Comparison of ENCODE assay signal across 17 cellular contexts in the genomic region with DNA sequence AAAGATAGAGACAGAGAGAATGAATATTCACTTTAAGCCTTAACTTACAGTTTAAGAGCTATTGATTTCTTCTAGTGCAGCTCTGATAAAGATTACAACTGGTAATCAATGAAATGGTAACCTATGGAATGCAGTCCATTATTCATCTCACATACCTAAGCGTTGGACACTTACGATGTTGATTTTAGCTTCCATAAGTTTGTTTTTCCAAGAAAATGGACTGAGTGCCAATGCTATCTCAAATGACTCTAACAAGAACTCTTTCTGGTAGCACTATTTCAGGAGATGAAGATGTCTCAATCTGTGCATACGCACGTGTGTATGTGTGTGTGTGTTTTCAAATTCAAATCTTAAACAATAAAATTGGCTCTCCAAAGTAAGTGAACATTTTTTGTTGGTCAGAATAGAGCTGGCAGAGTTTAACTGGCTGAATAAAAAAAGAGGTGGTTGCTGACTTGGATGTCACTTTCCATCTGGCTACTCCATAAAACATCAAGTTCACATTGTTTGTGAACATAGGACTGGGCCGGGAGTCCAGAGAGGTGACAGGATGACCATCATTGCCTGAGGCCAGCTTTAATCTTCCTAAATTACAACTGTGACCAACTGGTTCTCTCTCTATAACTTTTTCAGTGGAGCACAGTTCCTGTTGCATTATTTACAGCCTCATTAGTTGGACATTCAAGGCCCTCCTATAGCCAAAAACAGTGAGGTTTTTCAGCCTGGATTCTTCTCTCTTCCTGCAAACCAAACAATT.
DNase-seq lines count a peak whose midpoint lies in the region; ATAC-seq and TF ChIP-seq lines count a peak whose summit lies in the region.
"Had no signal": no experiment of that assay in that cellular context is flagged by ENCODE, and none has a peak within 500 bp of the region (broad histone marks: within the 10 kb centered on the region; RNA-seq: fewer than 3 reads in every experiment).

No MANE protein-coding gene starts in this region.

- CTCF ChIA-PET in BJ (lab: Yijun Ruan, JAX), result interaction anchor here (1.0 kb wide), 1 partner anchor 14 kb away, joined by 3 read pairs; no protein-coding TSS in a partner anchor
- CTCF ChIA-PET in IMR-90 (lab: Yijun Ruan, JAX), result no interaction called here

- no peak overlapping the region for H3K9ac ChIP-seq in IMR-90 (ENCODE audit: low read depth, low read length)
- H3K9ac ChIP-seq: BLaER1 treated with 17β-estradiol and CSF1 and Interleukin-3, amounts not matched to agents 10 nM and 100 nM had no signal

- H3K14ac ChIP-seq in IMR-90 (replicated peaks; ENCODE audit: low read depth, low read length), result 0 out of 2 replicates have a peak overlapping the region, but pooled peaks have one; percentile 11

- H2AFZ ChIP-seq in IMR-90 (replicated peaks; ENCODE audit: low read length, poor library complexity), result no peak overlapping the region
- H2AFZ ChIP-seq: GM23338 had no signal

- no peak overlapping the region for H2AK9ac ChIP-seq in IMR-90 (replicated peaks; ENCODE audit: low read depth, low read length, poor library complexity)

- H3K27me3 Mint-ChIP-seq in progenitor cell of endocrine pancreas, result no peaks in the 10 kb centered on the region

- H3K9me3 Mint-ChIP-seq in progenitor cell of endocrine pancreas (ENCODE audit: low read depth), result no peaks in the 10 kb centered on the region
- H3K9me3 Mint-ChIP-seq: GM23338, H9, HFFc6 had no signal

- no peak overlapping the region for H4K91ac ChIP-seq in IMR-90 (ENCODE audit: insufficient read depth, low read depth, low read length)

- H3K4me3 ChIP-seq in BJ (ENCODE audit: low read depth, low read length) (no peak overlapping the region), IMR-90 (ENCODE audit: insufficient read depth, low read depth, low read length) (no peak overlapping the region), ascending aorta (no peak overlapping the region)
- H3K4me3 ChIP-seq: BLaER1 treated with 17β-estradiol and CSF1 and Interleukin-3, amounts not matched to agents 10 nM and 100 nM; GM12878; GM23338 had no signal

- no peak for TF ChIP-seq CTCF in BJ (IDR thresholded peaks at IDR 0.05; ENCODE audit: insufficient read depth, low read depth, low read length)
- TF ChIP-seq CTCF in IMR-90 (conservative IDR thresholded peaks at IDR 0.05; ENCODE audit: low read depth, low read length), result no peak
- no peak for TF ChIP-seq CTCF in ascending aorta (IDR thresholded peaks at IDR 0.05)
- TF ChIP-seq CTCF in progenitor cell of endocrine pancreas (IDR thresholded peaks at IDR 0.05; ENCODE audit: unreplicated experiment), result no peak

- H3K9me3 ChIP-seq in IMR-90 (ENCODE audit: control insufficient read depth, insufficient read depth, low read length) (no peaks in the 10 kb centered on the region), ascending aorta (peaks cover 0 to 8% of the 10 kb centered on the region in 2 donors)
- H3K9me3 ChIP-seq: BLaER1 treated with 17β-estradiol and CSF1 and Interleukin-3, amounts not matched to agents 10 nM and 100 nM had no signal

- DNase-seq in BJ (ENCODE audit: low read depth) (peak; percentile 17), IMR-90 (peak; percentile 4), ascending aorta (ENCODE audit: low spot score in 2 of 2) (no peak), progenitor cell of endocrine pancreas (ENCODE audit: low spot score, unreplicated experiment) (no peak), NOMO-1 (lab: John Stamatoyannopoulos, UW; ENCODE audit: unreplicated experiment in 2 of 2) (no peak)
- DNase-seq: CD4-positive, CD25-positive, alpha-beta regulatory T cell; DMS53; H9; HFFc6 had no signal

- no peaks in the 10 kb centered on the region for H3K79me1 ChIP-seq in IMR-90 (ENCODE audit: low read depth in 1 of 2, low read length in 2 of 2)

- peak overlapping the region; percentile 56; the same call in 1 of the 2 replicates for H3K23ac ChIP-seq in IMR-90 (ENCODE audit: low read depth, low read length)

- WGBS in IMR-90 (ENCODE audit: extremely low coverage in 2 of 2, insufficient read length in 1 of 2), 2 experiments, result no CpG with 5 or more reads among the region's 5 CpGs

- H3K9me1 ChIP-seq in IMR-90 (ENCODE audit: insufficient read depth, low read length), result no peaks in the 10 kb centered on the region

- in situ Hi-C loops in IMR-90 (cut with MboI; ENCODE audit: low sequenced_read_pairs), result no loop called here

- no peak overlapping the region for H2BK15ac ChIP-seq in IMR-90 (ENCODE audit: low read depth, low read length)

- TF ChIP-seq RAD21 in IMR-90 (IDR thresholded peaks at IDR 0.05; ENCODE audit: low read length), result no peak

- H3K27me3 ChIP-seq in BJ (ENCODE audit: control insufficient read depth, insufficient read depth, low read length) (no peaks in the 10 kb centered on the region), IMR-90 (ENCODE audit: control insufficient read depth, insufficient read depth, low read length) (no peaks in the 10 kb centered on the region), ascending aorta (no peaks in the 10 kb centered on the region)
- H3K27me3 ChIP-seq: BLaER1 treated with 17β-estradiol and CSF1 and Interleukin-3, amounts not matched to agents 10 nM and 100 nM had no signal

- POLR2A ChIA-PET in BJ (lab: Charles Lee), result no interaction called here
- POLR2A ChIA-PET in IMR-90 (lab: Charles Lee; ENCODE audit: unreplicated experiment), result no interaction called here

- peaks cover 26% of the 10 kb centered on the region for H3K4me1 Mint-ChIP-seq in progenitor cell of endocrine pancreas (ENCODE audit: low read depth)
- H3K4me1 Mint-ChIP-seq: CD4-positive, CD25-positive, alpha-beta regulatory T cell had no signal

- H3K4me1 ChIP-seq in IMR-90 (ENCODE audit: control insufficient read depth, insufficient read depth, low read length), result peaks cover 3% of the 10 kb centered on the region; the same call in 1 of the 2 replicates
- H3K4me1 ChIP-seq in ascending aorta, result peaks cover 0 to 7% of the 10 kb centered on the region in 2 donors
- H3K4me1 ChIP-seq: BLaER1 treated with 17β-estradiol and CSF1 and Interleukin-3, amounts not matched to agents 10 nM and 100 nM had no signal

- H3K36me3 ChIP-seq in BJ (ENCODE audit: control insufficient read depth, insufficient read depth, low read length) (no peaks in the 10 kb centered on the region), IMR-90 (ENCODE audit: control insufficient read depth, insufficient read depth, low read length) (no peaks in the 10 kb centered on the region), ascending aorta (no peaks in the 10 kb centered on the region)
- H3K36me3 ChIP-seq: BLaER1 treated with 17β-estradiol and CSF1 and Interleukin-3, amounts not matched to agents 10 nM and 100 nM had no signal

- no peak overlapping the region for H3K4ac ChIP-seq in IMR-90 (ENCODE audit: low read depth, low read length)

- H3K4me3 Mint-ChIP-seq in progenitor cell of endocrine pancreas (ENCODE audit: low read depth), result no peak overlapping the region
- H3K4me3 Mint-ChIP-seq: CD4-positive, CD25-positive, alpha-beta regulatory T cell; GM23338; H9; HFFc6 had no signal

- H3K27ac Mint-ChIP-seq in progenitor cell of endocrine pancreas, result peak overlapping the region; percentile 3
- H3K27ac Mint-ChIP-seq: CD4-positive, CD25-positive, alpha-beta regulatory T cell; GM23338; H9; HFFc6 had no signal

- H2AK5ac ChIP-seq in IMR-90 (ENCODE audit: low read depth, low read length), result peak overlapping the region; percentile 10; the same call in 1 of the 2 replicates

- H3K27ac ChIP-seq in IMR-90 (ENCODE audit: insufficient read depth, low read length) (no peak overlapping the region), ascending aorta (peak overlapping the region; percentile 48 to 58)
- H3K27ac ChIP-seq: 22Rv1; BLaER1 treated with 17β-estradiol and CSF1 and Interleukin-3, amounts not matched to agents 10 nM and 100 nM; HL-60 had no signal

- H4K5ac ChIP-seq in IMR-90 (ENCODE audit: low read depth, low read length), result no peak overlapping the region

- no peaks in the 10 kb centered on the region for H4K20me1 ChIP-seq in IMR-90 (ENCODE audit: insufficient read depth, low read length)
- H4K20me1 ChIP-seq: BLaER1 treated with 17β-estradiol and CSF1 and Interleukin-3, amounts not matched to agents 10 nM and 100 nM had no signal

- dilution Hi-C loops in IMR-90 (cut with HindIII; ENCODE audit: low sequenced_read_pairs, unreplicated experiment), result no loop called here

- H3K18ac ChIP-seq in IMR-90 (ENCODE audit: low read depth, low read length), result no peak overlapping the region

- no peak overlapping the region for H2BK5ac ChIP-seq in IMR-90 (ENCODE audit: low read depth, low read length, poor library complexity, severe bottlenecking)

- intact Hi-C loops in IMR-90 (cut with micrococcal nuclease), result no loop called here
- intact Hi-C loops in ascending aorta (cut with DNase I), result no loop called here

- H3K36me3 Mint-ChIP-seq in progenitor cell of endocrine pancreas (ENCODE audit: insufficient read depth), result no peaks in the 10 kb centered on the region
- H3K36me3 Mint-ChIP-seq: CD4-positive, CD25-positive, alpha-beta regulatory T cell had no signal

- H2BK20ac ChIP-seq in IMR-90 (ENCODE audit: low read depth, low read length), result no peak overlapping the region

- no peak overlapping the region for H4K8ac ChIP-seq in IMR-90 (ENCODE audit: low read depth in 2 of 2, low read length in 2 of 2)

- TF ChIP-seq POLR2A in IMR-90 (IDR thresholded peaks at IDR 0.05; ENCODE audit: low read depth, low read length), result no peak

- no peak overlapping the region for H3K56ac ChIP-seq in IMR-90 (ENCODE audit: extremely low read depth, insufficient read depth, low read length)

- H3K4me2 ChIP-seq in IMR-90 (ENCODE audit: low read depth, low read length), result no peak overlapping the region
- H3K4me2 ChIP-seq: BLaER1 treated with 17β-estradiol and CSF1 and Interleukin-3, amounts not matched to agents 10 nM and 100 nM; GM23338 had no signal

- no TSS peak for BruUV-seq in IMR-90 (replicated peaks; lab: Mats Ljungman, UMichigan)

- 0 out of 2 replicates have a peak overlapping the region, but pooled peaks have one; percentile 2 for H2BK120ac ChIP-seq in IMR-90 (ENCODE audit: low read depth, low read length)

- ATAC-seq in IMR-90 (ENCODE audit: low read depth) (no peak), GM21619 (IDR thresholded peaks at IDR 0.05; ENCODE audit: unreplicated experiment) (no peak), esophagus mucosa (no peak), HG03521 (IDR thresholded peaks at IDR 0.05; ENCODE audit: unreplicated experiment) (no peak)
- ATAC-seq: GM12878, GM23338 had no signal

TF ChIP-seq in IMR-90, 13 proteins besides CTCF, POLR2A, EP300 and RAD21 (continues in another document):
- no peak for TF ChIP-seq CEBPB (IDR thresholded peaks at IDR 0.05; ENCODE audit: low read depth, low read length)
- no peak for TF ChIP-seq MAFK (IDR thresholded peaks at IDR 0.05; ENCODE audit: low read depth, low read length)
- TF ChIP-seq CHD1 (IDR thresholded peaks at IDR 0.05; ENCODE audit: low read depth, low read length), result no peak
- no peak for TF ChIP-seq RFX5 (IDR thresholded peaks at IDR 0.05; ENCODE audit: low read depth, low read length)
- TF ChIP-seq, protein P1, sequence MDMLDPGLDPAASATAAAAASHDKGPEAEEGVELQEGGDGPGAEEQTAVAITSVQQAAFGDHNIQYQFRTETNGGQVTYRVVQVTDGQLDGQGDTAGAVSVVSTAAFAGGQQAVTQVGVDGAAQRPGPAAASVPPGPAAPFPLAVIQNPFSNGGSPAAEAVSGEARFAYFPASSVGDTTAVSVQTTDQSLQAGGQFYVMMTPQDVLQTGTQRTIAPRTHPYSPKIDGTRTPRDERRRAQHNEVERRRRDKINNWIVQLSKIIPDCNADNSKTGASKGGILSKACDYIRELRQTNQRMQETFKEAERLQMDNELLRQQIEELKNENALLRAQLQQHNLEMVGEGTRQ (IDR thresholded peaks at IDR 0.05; ENCODE audit: low read depth, low read length), result no peak

Comparison
In these comparisons a context has a peak if more than half of its experiments do, and no peak if none do; other contexts are left out.
1. DNase-seq: peak in BJ (single experiment) and IMR-90 (single experiment); none in ascending aorta (0 of 2), progenitor cell of endocrine pancreas (single experiment) and NOMO-1 (0 of 2).